2 cellular contexts compared by ENCODE assay signal in genomic region chrX:67546496-67547423, GRCh38.
TF ChIP-seq lines count a peak whose summit lies in the region.

No MANE protein-coding gene starts in this region.

TF ChIP-seq in SK-N-SH, 30 proteins besides CTCF, POLR2A, EP300 and RAD21 (continued from another document):
- TF ChIP-seq MXI1 (IDR thresholded peaks at IDR 0.05; ENCODE audit: low read depth, low read length) = no peak
- no peak for TF ChIP-seq EZH2phosphoT487 (IDR thresholded peaks at IDR 0.05; ENCODE audit: borderline replicate concordance, low read depth)
- no peak for TF ChIP-seq IRF3 (IDR thresholded peaks at IDR 0.05; ENCODE audit: low read depth, low read length)
TF ChIP-seq in SK-N-SH: peak in this region for 0.

TF ChIP-seq in SK-N-SH treated with all-trans-retinoic acid at 6 μM for 48 hours, 23 proteins besides CTCF, POLR2A, EP300 and RAD21 (continued from another document):
- TF ChIP-seq CSRNP3 (CRISPR knock-in tag; IDR thresholded peaks at IDR 0.05) (no peak), SNAI2 (CRISPR knock-in tag; IDR thresholded peaks at IDR 0.05) (no peak), ZFP30 (CRISPR knock-in tag; IDR thresholded peaks at IDR 0.05) (no peak), TSHZ2 (CRISPR knock-in tag; IDR thresholded peaks at IDR 0.05) (no peak)
